In genomic region chr6:8102122-8102958, GRCh38 we compare ENCODE assay signal across 1 cellular context.
TF ChIP-seq lines count a peak whose summit lies in the region.

Gene EEF1E1, minus strand, starts transcription at chr6:8102548. Its CDS starts 27 bp downstream, at chr6:8102521.

TF ChIP-seq in HepG2, 621 proteins besides CTCF, POLR2A, EP300 and RAD21 (continued from another document and continues in another):
- TF ChIP-seq, protein P1, sequence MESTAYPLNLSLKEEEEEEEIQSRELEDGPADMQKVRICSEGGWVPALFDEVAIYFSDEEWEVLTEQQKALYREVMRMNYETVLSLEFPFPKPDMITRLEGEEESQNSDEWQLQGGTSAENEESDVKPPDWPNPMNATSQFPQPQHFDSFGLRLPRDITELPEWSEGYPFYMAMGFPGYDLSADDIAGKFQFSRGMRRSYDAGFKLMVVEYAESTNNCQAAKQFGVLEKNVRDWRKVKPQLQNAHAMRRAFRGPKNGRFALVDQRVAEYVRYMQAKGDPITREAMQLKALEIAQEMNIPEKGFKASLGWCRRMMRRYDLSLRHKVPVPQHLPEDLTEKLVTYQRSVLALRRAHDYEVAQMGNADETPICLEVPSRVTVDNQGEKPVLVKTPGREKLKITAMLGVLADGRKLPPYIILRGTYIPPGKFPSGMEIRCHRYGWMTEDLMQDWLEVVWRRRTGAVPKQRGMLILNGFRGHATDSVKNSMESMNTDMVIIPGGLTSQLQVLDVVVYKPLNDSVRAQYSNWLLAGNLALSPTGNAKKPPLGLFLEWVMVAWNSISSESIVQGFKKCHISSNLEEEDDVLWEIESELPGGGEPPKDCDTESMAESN (CRISPR knock-in tag; conservative IDR thresholded peaks at IDR 0.05): peak; percentile 55; the same call in 1 of the 2 replicates
- TF ChIP-seq RELA (CRISPR knock-in tag; IDR thresholded peaks at IDR 0.05) (no peak), ZNF782 (CRISPR knock-in tag; IDR thresholded peaks at IDR 0.05; ENCODE audit: borderline replicate concordance) (peak; percentile 69; the same call in 1 of the 2 replicates), KLF12 (CRISPR knock-in tag; IDR thresholded peaks at IDR 0.05; ENCODE audit: borderline replicate concordance) (no peak), ZNF839 (CRISPR knock-in tag; IDR thresholded peaks at IDR 0.05; ENCODE audit: borderline replicate concordance) (0 out of 2 replicates have a peak, but pooled peaks have one; percentile 77), SRSF9 (IDR thresholded peaks at IDR 0.05; ENCODE audit: borderline replicate concordance, insufficient read depth, low read depth, low read length, poor library complexity, severe bottlenecking) (no peak), ZNF652 (CRISPR knock-in tag; IDR thresholded peaks at IDR 0.05; ENCODE audit: borderline replicate concordance, low read depth) (0 out of 2 replicates have a peak, but pooled peaks have one; percentile 50), NFRKB (IDR thresholded peaks at IDR 0.05) (0 out of 2 replicates have a peak, but pooled peaks have one; percentile 54), CCDC6 (CRISPR knock-in tag; IDR thresholded peaks at IDR 0.05) (peak; percentile 69), SMYD3 (CRISPR knock-in tag; IDR thresholded peaks at IDR 0.05) (0 out of 2 replicates have a peak, but pooled peaks have one; percentile 13), ZSCAN9 (CRISPR knock-in tag; IDR thresholded peaks at IDR 0.05; ENCODE audit: borderline replicate concordance) (peak; percentile 77), HNRNPL (IDR thresholded peaks at IDR 0.05; ENCODE audit: low read depth, low read length) (0 out of 2 replicates have a peak, but pooled peaks have one; percentile 58), FOXA1 (IDR thresholded peaks at IDR 0.05) (no peak), FOXA1 (CRISPR knock-in tag; IDR thresholded peaks at IDR 0.05) (0 out of 2 replicates have a peak, but pooled peaks have one; percentile 14), ZNF329 (CRISPR knock-in tag; IDR thresholded peaks at IDR 0.05; ENCODE audit: low read depth) (0 out of 2 replicates have a peak, but pooled peaks have one; percentile 66), MIXL1 (CRISPR knock-in tag; IDR thresholded peaks at IDR 0.05) (0 out of 2 replicates have a peak, but pooled peaks have one; percentile 28), TBP (CRISPR knock-in tag; IDR thresholded peaks at IDR 0.05) (no peak), BRCA1 (CRISPR knock-in tag; IDR thresholded peaks at IDR 0.05) (0 out of 2 replicates have a peak, but pooled peaks have one; percentile 27), ZFYVE20 (CRISPR knock-in tag; IDR thresholded peaks at IDR 0.05; ENCODE audit: borderline replicate concordance, low read depth) (no peak), ZNF619 (CRISPR knock-in tag; IDR thresholded peaks at IDR 0.05) (peak; percentile 97), ZBTB1 (CRISPR knock-in tag; IDR thresholded peaks at IDR 0.05; ENCODE audit: borderline replicate concordance) (0 out of 2 replicates have a peak, but pooled peaks have one; percentile 30), ZNF318 (CRISPR knock-in tag; IDR thresholded peaks at IDR 0.05) (peak; percentile 62; the same call in 1 of the 2 replicates), ZNF724P (CRISPR knock-in tag; IDR thresholded peaks at IDR 0.05; ENCODE audit: borderline replicate concordance) (peak; percentile 81; the same call in 1 of the 2 replicates)
- TF ChIP-seq, protein P2, sequence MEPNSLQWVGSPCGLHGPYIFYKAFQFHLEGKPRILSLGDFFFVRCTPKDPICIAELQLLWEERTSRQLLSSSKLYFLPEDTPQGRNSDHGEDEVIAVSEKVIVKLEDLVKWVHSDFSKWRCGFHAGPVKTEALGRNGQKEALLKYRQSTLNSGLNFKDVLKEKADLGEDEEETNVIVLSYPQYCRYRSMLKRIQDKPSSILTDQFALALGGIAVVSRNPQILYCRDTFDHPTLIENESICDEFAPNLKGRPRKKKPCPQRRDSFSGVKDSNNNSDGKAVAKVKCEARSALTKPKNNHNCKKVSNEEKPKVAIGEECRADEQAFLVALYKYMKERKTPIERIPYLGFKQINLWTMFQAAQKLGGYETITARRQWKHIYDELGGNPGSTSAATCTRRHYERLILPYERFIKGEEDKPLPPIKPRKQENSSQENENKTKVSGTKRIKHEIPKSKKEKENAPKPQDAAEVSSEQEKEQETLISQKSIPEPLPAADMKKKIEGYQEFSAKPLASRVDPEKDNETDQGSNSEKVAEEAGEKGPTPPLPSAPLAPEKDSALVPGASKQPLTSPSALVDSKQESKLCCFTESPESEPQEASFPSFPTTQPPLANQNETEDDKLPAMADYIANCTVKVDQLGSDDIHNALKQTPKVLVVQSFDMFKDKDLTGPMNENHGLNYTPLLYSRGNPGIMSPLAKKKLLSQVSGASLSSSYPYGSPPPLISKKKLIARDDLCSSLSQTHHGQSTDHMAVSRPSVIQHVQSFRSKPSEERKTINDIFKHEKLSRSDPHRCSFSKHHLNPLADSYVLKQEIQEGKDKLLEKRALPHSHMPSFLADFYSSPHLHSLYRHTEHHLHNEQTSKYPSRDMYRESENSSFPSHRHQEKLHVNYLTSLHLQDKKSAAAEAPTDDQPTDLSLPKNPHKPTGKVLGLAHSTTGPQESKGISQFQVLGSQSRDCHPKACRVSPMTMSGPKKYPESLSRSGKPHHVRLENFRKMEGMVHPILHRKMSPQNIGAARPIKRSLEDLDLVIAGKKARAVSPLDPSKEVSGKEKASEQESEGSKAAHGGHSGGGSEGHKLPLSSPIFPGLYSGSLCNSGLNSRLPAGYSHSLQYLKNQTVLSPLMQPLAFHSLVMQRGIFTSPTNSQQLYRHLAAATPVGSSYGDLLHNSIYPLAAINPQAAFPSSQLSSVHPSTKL (CRISPR knock-in tag; IDR thresholded peaks at IDR 0.05): peak; percentile 56; the same call in 1 of the 2 replicates
- TF ChIP-seq, protein P3, sequence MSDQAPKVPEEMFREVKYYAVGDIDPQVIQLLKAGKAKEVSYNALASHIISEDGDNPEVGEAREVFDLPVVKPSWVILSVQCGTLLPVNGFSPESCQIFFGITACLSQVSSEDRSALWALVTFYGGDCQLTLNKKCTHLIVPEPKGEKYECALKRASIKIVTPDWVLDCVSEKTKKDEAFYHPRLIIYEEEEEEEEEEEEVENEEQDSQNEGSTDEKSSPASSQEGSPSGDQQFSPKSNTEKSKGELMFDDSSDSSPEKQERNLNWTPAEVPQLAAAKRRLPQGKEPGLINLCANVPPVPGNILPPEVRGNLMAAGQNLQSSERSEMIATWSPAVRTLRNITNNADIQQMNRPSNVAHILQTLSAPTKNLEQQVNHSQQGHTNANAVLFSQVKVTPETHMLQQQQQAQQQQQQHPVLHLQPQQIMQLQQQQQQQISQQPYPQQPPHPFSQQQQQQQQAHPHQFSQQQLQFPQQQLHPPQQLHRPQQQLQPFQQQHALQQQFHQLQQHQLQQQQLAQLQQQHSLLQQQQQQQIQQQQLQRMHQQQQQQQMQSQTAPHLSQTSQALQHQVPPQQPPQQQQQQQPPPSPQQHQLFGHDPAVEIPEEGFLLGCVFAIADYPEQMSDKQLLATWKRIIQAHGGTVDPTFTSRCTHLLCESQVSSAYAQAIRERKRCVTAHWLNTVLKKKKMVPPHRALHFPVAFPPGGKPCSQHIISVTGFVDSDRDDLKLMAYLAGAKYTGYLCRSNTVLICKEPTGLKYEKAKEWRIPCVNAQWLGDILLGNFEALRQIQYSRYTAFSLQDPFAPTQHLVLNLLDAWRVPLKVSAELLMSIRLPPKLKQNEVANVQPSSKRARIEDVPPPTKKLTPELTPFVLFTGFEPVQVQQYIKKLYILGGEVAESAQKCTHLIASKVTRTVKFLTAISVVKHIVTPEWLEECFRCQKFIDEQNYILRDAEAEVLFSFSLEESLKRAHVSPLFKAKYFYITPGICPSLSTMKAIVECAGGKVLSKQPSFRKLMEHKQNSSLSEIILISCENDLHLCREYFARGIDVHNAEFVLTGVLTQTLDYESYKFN (CRISPR knock-in tag; conservative IDR thresholded peaks at IDR 0.05): peak; percentile 53
- TF ChIP-seq, protein P4, sequence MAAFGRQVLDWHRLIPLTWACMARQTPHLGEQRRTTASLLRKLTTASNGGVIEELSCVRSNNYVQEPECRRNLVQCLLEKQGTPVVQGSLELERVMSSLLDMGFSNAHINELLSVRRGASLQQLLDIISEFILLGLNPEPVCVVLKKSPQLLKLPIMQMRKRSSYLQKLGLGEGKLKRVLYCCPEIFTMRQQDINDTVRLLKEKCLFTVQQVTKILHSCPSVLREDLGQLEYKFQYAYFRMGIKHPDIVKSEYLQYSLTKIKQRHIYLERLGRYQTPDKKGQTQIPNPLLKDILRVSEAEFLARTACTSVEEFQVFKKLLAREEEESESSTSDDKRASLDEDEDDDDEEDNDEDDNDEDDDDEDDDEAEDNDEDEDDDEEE (CRISPR knock-in tag; IDR thresholded peaks at IDR 0.05): peak; percentile 90; the same call in 1 of the 2 replicates
- TF ChIP-seq, protein P5, sequence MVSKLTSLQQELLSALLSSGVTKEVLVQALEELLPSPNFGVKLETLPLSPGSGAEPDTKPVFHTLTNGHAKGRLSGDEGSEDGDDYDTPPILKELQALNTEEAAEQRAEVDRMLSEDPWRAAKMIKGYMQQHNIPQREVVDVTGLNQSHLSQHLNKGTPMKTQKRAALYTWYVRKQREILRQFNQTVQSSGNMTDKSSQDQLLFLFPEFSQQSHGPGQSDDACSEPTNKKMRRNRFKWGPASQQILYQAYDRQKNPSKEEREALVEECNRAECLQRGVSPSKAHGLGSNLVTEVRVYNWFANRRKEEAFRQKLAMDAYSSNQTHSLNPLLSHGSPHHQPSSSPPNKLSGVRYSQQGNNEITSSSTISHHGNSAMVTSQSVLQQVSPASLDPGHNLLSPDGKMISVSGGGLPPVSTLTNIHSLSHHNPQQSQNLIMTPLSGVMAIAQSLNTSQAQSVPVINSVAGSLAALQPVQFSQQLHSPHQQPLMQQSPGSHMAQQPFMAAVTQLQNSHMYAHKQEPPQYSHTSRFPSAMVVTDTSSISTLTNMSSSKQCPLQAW (CRISPR knock-in tag; IDR thresholded peaks at IDR 0.05): peak; percentile 83
- TF ChIP-seq, protein P6, sequence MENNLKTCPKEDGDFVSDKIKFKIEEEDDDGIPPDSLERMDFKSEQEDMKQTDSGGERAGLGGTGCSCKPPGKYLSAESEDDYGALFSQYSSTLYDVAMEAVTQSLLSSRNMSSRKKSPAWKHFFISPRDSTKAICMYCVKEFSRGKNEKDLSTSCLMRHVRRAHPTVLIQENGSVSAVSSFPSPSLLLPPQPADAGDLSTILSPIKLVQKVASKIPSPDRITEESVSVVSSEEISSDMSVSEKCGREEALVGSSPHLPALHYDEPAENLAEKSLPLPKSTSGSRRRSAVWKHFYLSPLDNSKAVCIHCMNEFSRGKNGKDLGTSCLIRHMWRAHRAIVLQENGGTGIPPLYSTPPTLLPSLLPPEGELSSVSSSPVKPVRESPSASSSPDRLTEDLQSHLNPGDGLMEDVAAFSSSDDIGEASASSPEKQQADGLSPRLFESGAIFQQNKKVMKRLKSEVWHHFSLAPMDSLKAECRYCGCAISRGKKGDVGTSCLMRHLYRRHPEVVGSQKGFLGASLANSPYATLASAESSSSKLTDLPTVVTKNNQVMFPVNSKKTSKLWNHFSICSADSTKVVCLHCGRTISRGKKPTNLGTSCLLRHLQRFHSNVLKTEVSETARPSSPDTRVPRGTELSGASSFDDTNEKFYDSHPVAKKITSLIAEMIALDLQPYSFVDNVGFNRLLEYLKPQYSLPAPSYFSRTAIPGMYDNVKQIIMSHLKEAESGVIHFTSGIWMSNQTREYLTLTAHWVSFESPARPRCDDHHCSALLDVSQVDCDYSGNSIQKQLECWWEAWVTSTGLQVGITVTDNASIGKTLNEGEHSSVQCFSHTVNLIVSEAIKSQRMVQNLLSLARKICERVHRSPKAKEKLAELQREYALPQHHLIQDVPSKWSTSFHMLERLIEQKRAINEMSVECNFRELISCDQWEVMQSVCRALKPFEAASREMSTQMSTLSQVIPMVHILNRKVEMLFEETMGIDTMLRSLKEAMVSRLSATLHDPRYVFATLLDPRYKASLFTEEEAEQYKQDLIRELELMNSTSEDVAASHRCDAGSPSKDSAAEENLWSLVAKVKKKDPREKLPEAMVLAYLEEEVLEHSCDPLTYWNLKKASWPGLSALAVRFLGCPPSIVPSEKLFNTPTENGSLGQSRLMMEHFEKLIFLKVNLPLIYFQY (CRISPR knock-in tag; IDR thresholded peaks at IDR 0.05; ENCODE audit: borderline replicate concordance): peak; percentile 54; the same call in 1 of the 2 replicates
